ENCODE assay signal across 20 cellular contexts in the genomic region with DNA sequence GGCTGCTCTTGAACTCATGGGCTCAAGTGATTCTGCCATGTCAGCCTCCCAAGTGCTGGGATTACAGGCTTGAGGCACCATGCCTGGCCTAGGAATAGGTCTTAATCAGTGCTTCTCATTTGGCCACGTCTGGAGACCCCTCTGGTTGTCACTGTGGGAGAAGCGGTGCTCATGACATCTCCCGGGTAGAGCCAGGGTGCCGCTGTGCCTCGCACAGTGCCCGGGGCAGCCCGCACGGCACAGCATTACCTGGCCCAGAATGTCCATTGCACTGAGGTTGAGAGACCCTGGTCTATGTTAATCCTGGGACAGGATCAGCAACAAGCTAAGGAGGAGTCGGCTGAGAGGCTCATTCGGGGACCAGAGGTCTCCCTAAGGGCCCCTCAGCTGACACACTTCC.
A peak's percentile ranks its signal among the peaks of the same experiment; 100 is the strongest.
DNase-seq lines count a peak whose midpoint lies in the region; ATAC-seq and TF ChIP-seq lines count a peak whose summit lies in the region.
"Had no signal": no experiment of that assay in that cellular context is flagged by ENCODE, and none has a peak within 500 bp of the region (broad histone marks: within the 10 kb centered on the region; RNA-seq: fewer than 3 reads in every experiment).

No MANE protein-coding gene starts in this region.

- dilution Hi-C loops in IMR-90 (cut with HindIII; ENCODE audit: low sequenced_read_pairs, unreplicated experiment) = no loop called here

- H3K4me1 ChIP-seq in BLaER1 treated with 17β-estradiol and CSF1 and Interleukin-3, amounts not matched to agents 10 nM and 100 nM = peaks cover 37 to 49% (median 44%) of the 10 kb centered on the region in 10 experiments
- H3K4me1 ChIP-seq in IMR-90 (ENCODE audit: control insufficient read depth, insufficient read depth, low read length) (peaks cover 29% of the 10 kb centered on the region), mesenchymal stem cell (ENCODE audit: control insufficient read depth, insufficient read depth, low read depth, low read length) (peaks cover 20% of the 10 kb centered on the region)
- H3K4me1 ChIP-seq: A549 had no signal

- H3K9ac ChIP-seq in BLaER1 treated with 17β-estradiol and CSF1 and Interleukin-3, amounts not matched to agents 10 nM and 100 nM = no peak overlapping the region
- H3K9ac ChIP-seq in IMR-90 (ENCODE audit: low read depth, low read length) = no peak overlapping the region
- no peak overlapping the region for H3K9ac ChIP-seq in mesenchymal stem cell (ENCODE audit: low read length)

- intact Hi-C loops in IMR-90 (cut with micrococcal nuclease) (no loop called here), sciatic nerve (cut with DNase I) (no loop called here)

- peak overlapping the region; percentile 60 for H2BK20ac ChIP-seq in IMR-90 (ENCODE audit: low read depth, low read length)

- H2AK5ac ChIP-seq in IMR-90 (ENCODE audit: low read depth, low read length) (peak overlapping the region; percentile 79), mesenchymal stem cell (ENCODE audit: low read length, severe bottlenecking) (peak overlapping the region; percentile 50)

- peak overlapping the region; percentile 87 to 100 for H2BK12ac ChIP-seq in mesenchymal stem cell (ENCODE audit: low read length in 2 of 2)

- DNase-seq in IMR-90 (no peak), mesenchymal stem cell (no peak), sciatic nerve (ENCODE audit: low spot score) (no peak), activated gamma-delta T cell (lab: John Stamatoyannopoulos, UW) (no peak), coronary artery (ENCODE audit: low spot score) (no peak), cerebellar cortex (ENCODE audit: low spot score) (no peak)
- DNase-seq: CD4-positive, CD25-positive, alpha-beta regulatory T cell; DMS79; KG1; NCI-H1092 treated with DMSO at 0.1 percent for 48 hours; NCI-H146; NCI-H2081; NCI-H2171; NCI-H345; NCI-H774; SIG-M5 had no signal

- CTCF ChIA-PET in IMR-90 (lab: Yijun Ruan, JAX) = no interaction called here

- peaks cover 0 to 15% (median 0%) of the 10 kb centered on the region in 11 experiments; a peak in 3 of 22 replicates for H3K27me3 ChIP-seq in BLaER1 treated with 17β-estradiol and CSF1 and Interleukin-3, amounts not matched to agents 10 nM and 100 nM
- H3K27me3 ChIP-seq in IMR-90 (ENCODE audit: control insufficient read depth, insufficient read depth, low read length) = no peaks in the 10 kb centered on the region
- H3K27me3 ChIP-seq in mesenchymal stem cell (ENCODE audit: control insufficient read depth in 1 of 2, insufficient read depth in 1 of 2, low read length in 2 of 2) = no peaks in the 10 kb centered on the region

- in situ Hi-C loops in IMR-90 (cut with MboI; ENCODE audit: low sequenced_read_pairs) = no loop called here

- no peak overlapping the region for H2AK9ac ChIP-seq in IMR-90 (replicated peaks; ENCODE audit: low read depth, low read length, poor library complexity)

- no TSS peak for BruUV-seq in IMR-90 (replicated peaks; lab: Mats Ljungman, UMichigan)

- H2AFZ ChIP-seq in IMR-90 (replicated peaks; ENCODE audit: low read length, poor library complexity) (peak overlapping the region; percentile 37), mesenchymal stem cell (ENCODE audit: low read depth, low read length) (peak overlapping the region; percentile 18)

- H3K27ac ChIP-seq in BLaER1 treated with 17β-estradiol and CSF1 and Interleukin-3, amounts not matched to agents 10 nM and 100 nM = peak overlapping the region in 1 of 11 experiments; percentile 26; a peak in 1 of 22 replicates
- H3K27ac ChIP-seq in IMR-90 (ENCODE audit: insufficient read depth, low read length) = no peak overlapping the region
- H3K27ac ChIP-seq in mesenchymal stem cell (ENCODE audit: low read length, poor library complexity, severe bottlenecking) = no peak overlapping the region
- no peak overlapping the region for H3K27ac ChIP-seq in coronary artery
- H3K27ac ChIP-seq: A549 had no signal

- H3K18ac ChIP-seq in IMR-90 (ENCODE audit: low read depth, low read length) (peak overlapping the region; percentile 42), mesenchymal stem cell (ENCODE audit: low read depth in 1 of 2, low read length in 2 of 2) (peak overlapping the region; percentile 74 to 90)

- 100% methylated on average over 8 of the region's 10 CpGs; no CpG with 5 or more reads in 1 of the 2 experiments for WGBS in IMR-90 (ENCODE audit: extremely low coverage in 2 of 2, insufficient read length in 1 of 2), 2 experiments
- WGBS in mesenchymal stem cell = 92% methylated on average over 10 of the region's 10 CpGs

- no peak for TF ChIP-seq RAD21 in IMR-90 (IDR thresholded peaks at IDR 0.05; ENCODE audit: low read length)

- H2BK120ac ChIP-seq in IMR-90 (ENCODE audit: low read depth, low read length) (peak overlapping the region; percentile 58), mesenchymal stem cell (ENCODE audit: low read depth, low read length) (peak overlapping the region; percentile 11)

- peak overlapping the region; percentile 3 for H3K14ac ChIP-seq in IMR-90 (replicated peaks; ENCODE audit: low read depth, low read length)
- peak overlapping the region in 1 of 2 experiments; percentile 93 for H3K14ac ChIP-seq in mesenchymal stem cell (ENCODE audit: low read length in 2 of 2)

- TF ChIP-seq CTCF in IMR-90 (conservative IDR thresholded peaks at IDR 0.05; ENCODE audit: low read depth, low read length) = no peak
- TF ChIP-seq CTCF in coronary artery (IDR thresholded peaks at IDR 0.05) = no peak

- H3K79me1 ChIP-seq in IMR-90 (ENCODE audit: low read depth in 1 of 2, low read length in 2 of 2) = peaks cover 0 to 4% of the 10 kb centered on the region in 2 experiments; a peak in 1 of 4 replicates
- no peaks in the 10 kb centered on the region for H3K79me1 ChIP-seq in mesenchymal stem cell (replicated peaks; ENCODE audit: low read length, poor library complexity, severe bottlenecking)

- peak overlapping the region; percentile 82 for H4K91ac ChIP-seq in IMR-90 (ENCODE audit: insufficient read depth, low read depth, low read length)
- peak overlapping the region; percentile 89 for H4K91ac ChIP-seq in mesenchymal stem cell (ENCODE audit: low read length)

- H2BK15ac ChIP-seq in IMR-90 (ENCODE audit: low read depth, low read length) = peak overlapping the region; percentile 94; the same call in 2 of the 3 replicates
- peak overlapping the region; percentile 89 for H2BK15ac ChIP-seq in mesenchymal stem cell (ENCODE audit: low read depth, poor library complexity, severe bottlenecking)

- peak overlapping the region; percentile 33 to 92 (median 81); a peak in 20 of 22 replicates for H3K4me2 ChIP-seq in BLaER1 treated with 17β-estradiol and CSF1 and Interleukin-3, amounts not matched to agents 10 nM and 100 nM
- H3K4me2 ChIP-seq in IMR-90 (ENCODE audit: low read depth, low read length) = no peak overlapping the region
- H3K4me2 ChIP-seq in mesenchymal stem cell (ENCODE audit: low read length, poor library complexity, severe bottlenecking) = no peak overlapping the region
- H3K4me2 ChIP-seq: A549 had no signal

- H3K4ac ChIP-seq in IMR-90 (ENCODE audit: low read depth, low read length) = peak overlapping the region; percentile 85
- H3K4ac ChIP-seq in mesenchymal stem cell (ENCODE audit: low read depth in 1 of 2, low read length in 2 of 2) = peak overlapping the region; percentile 69 to 97

- H3K23ac ChIP-seq in IMR-90 (ENCODE audit: low read depth, low read length) (peak overlapping the region; percentile 6; the same call in 1 of the 2 replicates), mesenchymal stem cell (ENCODE audit: low read length in 2 of 2) (no peak overlapping the region)

- H4K8ac ChIP-seq in IMR-90 (ENCODE audit: low read depth in 2 of 2, low read length in 2 of 2) = peak overlapping the region; percentile 43 to 85; a peak in 3 of 4 replicates
- peak overlapping the region; percentile 66 for H4K8ac ChIP-seq in mesenchymal stem cell (ENCODE audit: low read length)

- POLR2A ChIA-PET in IMR-90 (lab: Charles Lee; ENCODE audit: unreplicated experiment) = interaction anchor here (0.6 kb wide), 2 partner anchors 903 to 1340 kb away, joined by 5 to 11 read pairs; no protein-coding TSS in a partner anchor

- no peaks in the 10 kb centered on the region for H3K36me3 ChIP-seq in BLaER1 treated with 17β-estradiol and CSF1 and Interleukin-3, amounts not matched to agents 10 nM and 100 nM
- H3K36me3 ChIP-seq in IMR-90 (ENCODE audit: control insufficient read depth, insufficient read depth, low read length) (no peaks in the 10 kb centered on the region), mesenchymal stem cell (ENCODE audit: control insufficient read depth in 1 of 2, insufficient read depth in 2 of 2, low read depth in 1 of 2, low read length in 2 of 2) (no peaks in the 10 kb centered on the region)

- TF ChIP-seq POLR2A in IMR-90 (IDR thresholded peaks at IDR 0.05; ENCODE audit: low read depth, low read length) = no peak

- H3K56ac ChIP-seq in IMR-90 (ENCODE audit: extremely low read depth, insufficient read depth, low read length) = no peak overlapping the region

- H2BK5ac ChIP-seq in IMR-90 (ENCODE audit: low read depth, low read length, poor library complexity, severe bottlenecking) (peak overlapping the region; percentile 16), mesenchymal stem cell (ENCODE audit: low read depth, low read length, poor library complexity, severe bottlenecking) (no peak overlapping the region)

- no peak for ATAC-seq in IMR-90 (ENCODE audit: low read depth)
- peak; percentile 19 for ATAC-seq in sciatic nerve
- ATAC-seq in HG02798 (IDR thresholded peaks at IDR 0.05; ENCODE audit: poor library complexity, unreplicated experiment) = no peak
- ATAC-seq: A549, Panc1 had no signal

- H3K4me3 ChIP-seq in BLaER1 treated with 17β-estradiol and CSF1 and Interleukin-3, amounts not matched to agents 10 nM and 100 nM = no peak overlapping the region
- H3K4me3 ChIP-seq in IMR-90 (ENCODE audit: insufficient read depth, low read depth, low read length) = no peak overlapping the region
- H3K4me3 ChIP-seq in mesenchymal stem cell (ENCODE audit: insufficient read depth in 1 of 2, low read depth in 1 of 2, low read length in 2 of 2) = no peak overlapping the region
- H3K4me3 ChIP-seq in coronary artery = no peak overlapping the region
- H3K4me3 ChIP-seq: A549 had no signal

- H4K20me1 ChIP-seq in BLaER1 treated with 17β-estradiol and CSF1 and Interleukin-3, amounts not matched to agents 10 nM and 100 nM = peaks cover 0 to 14% (median 7%) of the 10 kb centered on the region in 11 experiments; a peak in 6 of 22 replicates
- H4K20me1 ChIP-seq in IMR-90 (ENCODE audit: insufficient read depth, low read length) = no peaks in the 10 kb centered on the region

- 0 out of 2 replicates have a peak overlapping the region, but pooled peaks have one; percentile 62 for H4K5ac ChIP-seq in IMR-90 (ENCODE audit: low read depth, low read length)

- H3K9me1 ChIP-seq in IMR-90 (ENCODE audit: insufficient read depth, low read length) = peaks cover 19% of the 10 kb centered on the region

- peaks cover 0 to 15% (median 0%) of the 10 kb centered on the region in 11 experiments; a peak in 5 of 22 replicates for H3K9me3 ChIP-seq in BLaER1 treated with 17β-estradiol and CSF1 and Interleukin-3, amounts not matched to agents 10 nM and 100 nM (replicated peaks in 1 of 11)
- H3K9me3 ChIP-seq in IMR-90 (ENCODE audit: control insufficient read depth, insufficient read depth, low read length) (no peaks in the 10 kb centered on the region), mesenchymal stem cell (ENCODE audit: control insufficient read depth, low read length) (no peaks in the 10 kb centered on the region)
- H3K9me3 ChIP-seq: A549 had no signal

TF ChIP-seq in IMR-90, 13 proteins besides CTCF, POLR2A, EP300 and RAD21 (continues in another document):
- no peak for TF ChIP-seq RFX5 (IDR thresholded peaks at IDR 0.05; ENCODE audit: low read depth, low read length)

Comparison
In these comparisons a context has a peak if more than half of its experiments do, and no peak if none do; other contexts are left out.
1. H3K4me2 ChIP-seq: peak in BLaER1 treated with 17β-estradiol and CSF1 and Interleukin-3, amounts not matched to agents 10 nM and 100 nM (11 of 11); none in IMR-90 (single experiment) and mesenchymal stem cell (single experiment).